In the genomic region with DNA sequence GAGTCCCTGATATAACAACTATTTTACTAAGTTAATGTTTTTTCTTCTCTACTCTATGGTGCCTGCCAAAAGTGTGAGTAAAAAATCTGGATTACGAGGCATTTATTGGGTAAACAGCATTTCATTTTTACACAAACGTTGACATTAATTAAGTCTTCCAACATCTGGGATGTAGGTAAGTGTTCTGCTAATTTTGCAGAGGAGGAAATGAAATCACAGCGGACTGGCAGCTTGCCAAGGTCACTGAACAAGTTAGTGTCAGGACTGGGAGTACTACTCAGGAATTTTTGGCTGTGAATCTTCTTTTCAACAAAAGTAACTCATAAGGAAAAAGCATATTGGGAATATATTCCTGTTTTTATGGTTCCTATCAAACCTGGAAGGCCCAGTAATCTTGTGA, we compare ENCODE assay signal across 8 cellular contexts.
DNase-seq lines count a peak whose midpoint lies in the region; ATAC-seq, FAIRE-seq and TF ChIP-seq lines count a peak whose summit lies in the region.

No MANE protein-coding gene starts in this region.

- no peaks in the 10 kb centered on the region for H3K27me3 ChIP-seq in adrenal gland

- no peak for TF ChIP-seq POLR2A in H54 (IDR thresholded peaks at IDR 0.05; ENCODE audit: low read depth, low read length)
- no peak for TF ChIP-seq POLR2A in adrenal gland (IDR thresholded peaks at IDR 0.05)

- peak; percentile 11 for FAIRE-seq in H54 (lab: Jason Lieb, UNC)

- peak; percentile 65 for ATAC-seq in left ventricle myocardium superior
- ATAC-seq in sciatic nerve = peak; percentile 53
- no peak for ATAC-seq in HG03175 (IDR thresholded peaks at IDR 0.05; ENCODE audit: unreplicated experiment)
- ATAC-seq in HG02678 (IDR thresholded peaks at IDR 0.05; ENCODE audit: unreplicated experiment) = no peak

- H3K4me3 ChIP-seq in adrenal gland = no peak overlapping the region

- no peaks in the 10 kb centered on the region for H3K36me3 ChIP-seq in adrenal gland (replicated peaks in 1 of 2)

- H3K27ac ChIP-seq in adrenal gland = no peak overlapping the region

- DNase-seq in H54 (ENCODE audit: insufficient read length, low spot score) = no peak
- peak; percentile 58 to 88 (median 76) for DNase-seq in adrenal gland
- peak; percentile 83 for DNase-seq in left ventricle myocardium superior
- DNase-seq in sciatic nerve (ENCODE audit: low spot score) = peak; percentile 89
- no peak for DNase-seq in superior temporal gyrus (ENCODE audit: extremely low spot score)
- no peak for DNase-seq in SIG-M5 treated with dmso at 0.1 percent for 504 hours (lab: John Stamatoyannopoulos, UW; ENCODE audit: unreplicated experiment)

- H3K9me3 ChIP-seq in adrenal gland (replicated peaks in 1 of 3) = no peaks in the 10 kb centered on the region

- no peak for TF ChIP-seq CTCF in adrenal gland (IDR thresholded peaks at IDR 0.05)

- WGBS in adrenal gland, 4 donors = 9 to 21% (median 21%) methylated on average over 3 of the region's 3 CpGs

- intact Hi-C loops in adrenal gland (cut with DNase I) (no loop called here), left ventricle myocardium superior (cut with micrococcal nuclease) (no loop called here), sciatic nerve (cut with DNase I) (no loop called here)

- no peaks in the 10 kb centered on the region for H3K4me1 ChIP-seq in adrenal gland (replicated peaks in 1 of 2)

Comparison
In these comparisons a context has a peak if more than half of its experiments do, and no peak if none do; other contexts are left out.
1. DNase-seq: peak in adrenal gland (7 of 7), left ventricle myocardium superior (single experiment) and sciatic nerve (single experiment); none in H54 (single experiment), superior temporal gyrus (single experiment) and SIG-M5 treated with dmso at 0.1 percent for 504 hours (single experiment).
2. ATAC-seq: peak in left ventricle myocardium superior (single experiment) and sciatic nerve (single experiment); none in HG03175 (single experiment) and HG02678 (single experiment).